ENCODE assay signal across 15 cellular contexts in the genomic region with DNA sequence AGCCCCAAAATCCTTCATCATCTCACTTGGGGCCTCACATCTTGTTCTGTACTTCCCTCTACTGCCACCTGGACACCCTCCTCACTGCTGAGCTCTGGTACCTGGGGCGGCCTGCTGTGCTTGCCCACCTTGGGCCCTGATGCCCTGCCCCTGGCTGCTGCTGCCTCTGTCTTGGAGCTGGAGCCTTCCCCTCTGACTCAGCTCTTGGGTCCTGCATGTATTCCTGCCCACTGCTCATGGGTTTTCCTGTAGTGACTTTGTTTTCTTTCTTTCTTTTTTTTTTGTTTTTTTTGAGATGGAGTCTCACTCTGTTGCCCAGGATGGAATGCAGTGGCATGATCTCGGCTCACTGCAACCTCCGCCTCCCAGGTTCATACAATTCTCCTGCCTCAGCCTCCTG. TPM values are rescaled to one million over a fixed set of nuclear protein-coding genes. Genes with fewer than 3 reads are reported as not detected.
DNase-seq lines count a peak whose midpoint lies in the region; ATAC-seq and TF ChIP-seq lines count a peak whose summit lies in the region.
"Had no signal": no experiment of that assay in that cellular context is flagged by ENCODE, and none has a peak within 500 bp of the region (broad histone marks: within the 10 kb centered on the region; RNA-seq: fewer than 3 reads in every experiment).

No MANE protein-coding gene starts in this region.

- POLR2A ChIA-PET in HEK293 (lab: Yijun Ruan, JAX) = no interaction called here

- TF ChIP-seq CTCF in CD14-positive monocyte (IDR thresholded peaks at IDR 0.05) (no peak), HEK293 (tag by site-specific recombination; IDR thresholded peaks at IDR 0.05) (no peak), dorsolateral prefrontal cortex (IDR thresholded peaks at IDR 0.05 in 54 of 56, conservative IDR thresholded peaks at IDR 0.05 in 2 of 56; ENCODE audit: low read depth in 1 of 56, partially characterized antibody in 56 of 56) (peak in 1 of 56 donors; percentile 1), nephron (IDR thresholded peaks at IDR 0.05; ENCODE audit: unreplicated experiment in 3 of 3) (no peak)

- no peaks in the 10 kb centered on the region for H3K27me3 ChIP-seq in dorsolateral prefrontal cortex
- H3K27me3 ChIP-seq: tibial nerve had no signal

- H3K4me1 ChIP-seq in HEK293 (ENCODE audit: control insufficient read depth, insufficient read depth, low read length) = no peaks in the 10 kb centered on the region

- H3K9me3 ChIP-seq in HEK293 (ENCODE audit: control insufficient read depth, insufficient read depth, low read depth, low read length) = no peaks in the 10 kb centered on the region
- H3K9me3 ChIP-seq: tibial nerve had no signal

- H3K36me3 Mint-ChIP-seq in CD14-positive monocyte = peaks cover 67 to 82% of the 10 kb centered on the region in 2 donors
- H3K36me3 Mint-ChIP-seq in nephron (ENCODE audit: low read depth) = peaks cover 16% of the 10 kb centered on the region

- H3K27me3 Mint-ChIP-seq in CD14-positive monocyte (ENCODE audit: low read depth in 3 of 3) = peaks cover 0 to 1% (median 0%) of the 10 kb centered on the region in 3 donors
- no peaks in the 10 kb centered on the region for H3K27me3 Mint-ChIP-seq in nephron (ENCODE audit: low read depth)
- H3K27me3 Mint-ChIP-seq: activated naive CD8-positive, alpha-beta T cell; B cell had no signal

- intact Hi-C loops in CD14-positive monocyte (cut with micrococcal nuclease) (no loop called here), dorsolateral prefrontal cortex (cut with DNase I) (loop anchor here (2.0 to 10.0 kb wide), 3 partner anchors 35 to 255 kb away; a partner anchor contains a TSS)

- peaks cover 0 to 25% of the 10 kb centered on the region in 2 experiments; a peak in 2 of 3 replicates for H3K36me3 ChIP-seq in HEK293 (ENCODE audit: control insufficient read depth in 2 of 2, insufficient read depth in 1 of 2, low read length in 2 of 2)

- H3K4me1 Mint-ChIP-seq in CD14-positive monocyte (no peaks in the 10 kb centered on the region), nephron (peaks cover 40% of the 10 kb centered on the region)

- H3K4me3 ChIP-seq in HEK293 (ENCODE audit: low read depth, low read length) (no peak overlapping the region), dorsolateral prefrontal cortex (peak overlapping the region in 1 of 59 donors; percentile 4)
- H3K4me3 ChIP-seq: tibial nerve had no signal

- H3K4me3 Mint-ChIP-seq in CD14-positive monocyte (no peak overlapping the region), nephron (no peak overlapping the region)
- H3K4me3 Mint-ChIP-seq: activated naive CD8-positive, alpha-beta T cell; B cell had no signal

- H3K27ac Mint-ChIP-seq in CD14-positive monocyte = peak overlapping the region in 4 of 7 donors; percentile 26 to 61 (median 54)
- H3K27ac Mint-ChIP-seq in nephron = peak overlapping the region; percentile 70 to 90 (median 80)

- no peak for DNase-seq in CD14-positive monocyte (ENCODE audit: low spot score)
- DNase-seq in dorsolateral prefrontal cortex = no peak
- DNase-seq in inferior parietal cortex (ENCODE audit: extremely low spot score) = no peak
- DNase-seq in activated gamma-delta T cell (lab: John Stamatoyannopoulos, UW) = no peak
- DNase-seq: activated CD4-positive, alpha-beta T cell treated with anti-CD3 and anti-CD28 coated beads, Interleukin-2, amount 50 U/mL, for 4 hours; DND-41; mesendoderm; NCI-H1930 had no signal

- ATAC-seq in GM21576 (IDR thresholded peaks at IDR 0.05; ENCODE audit: unreplicated experiment) = no peak
- no peak for ATAC-seq in GM19351 (IDR thresholded peaks at IDR 0.05; ENCODE audit: unreplicated experiment)

- CTCF ChIA-PET in HEK293 (lab: Yijun Ruan, JAX) = interaction anchor here (1.0 kb wide), 1 partner anchor 10 kb away, joined by 3 read pairs; no protein-coding TSS in a partner anchor

- no peak overlapping the region for H3K27ac ChIP-seq in HEK293 (ENCODE audit: extremely low read depth, low read depth, low read length)
- peak overlapping the region; percentile 49 to 99 (median 95) for H3K27ac ChIP-seq in dorsolateral prefrontal cortex

- H3K9me3 Mint-ChIP-seq in CD14-positive monocyte = peaks cover 0 to 2% (median 0%) of the 10 kb centered on the region in 7 donors
- no peaks in the 10 kb centered on the region for H3K9me3 Mint-ChIP-seq in nephron

TF ChIP-seq in HEK293, 187 proteins besides CTCF, POLR2A, EP300 and RAD21:
- TF ChIP-seq ZNF600 (tag by site-specific recombination; IDR thresholded peaks at IDR 0.05) (0 out of 2 replicates have a peak, but pooled peaks have one; percentile 38), ZNF311 (tag by site-specific recombination; IDR thresholded peaks at IDR 0.05; ENCODE audit: borderline replicate concordance) (no peak)

RNA-seq across cellular contexts. Expression of a gene that starts 37.5 kb away (rescaled TPM):
- polyA plus RNA-seq in CD14-positive monocyte = 1 to 10 TPM; 5.9 to 8.6 TPM
- total RNA-seq in dorsolateral prefrontal cortex = 100 to 1,000 TPM in 1 of 120 experiments, 10 to 100 TPM in 119; 49.1 to 103 (median 69.3) TPM

RNA-seq across cellular contexts. Expression of a gene that starts 57.6 kb away (rescaled TPM):
- 1 to 10 TPM; 4.4 TPM for polyA plus RNA-seq in CD14-positive monocyte
- 10 to 100 TPM in 86 of 120 experiments, 1 to 10 TPM in 34; 1.7 to 49.2 (median 15.0) TPM for total RNA-seq in dorsolateral prefrontal cortex

Comparison
In these comparisons a context has a peak if more than half of its experiments do, and no peak if none do; other contexts are left out.
1. intact Hi-C loops: an anchor here in dorsolateral prefrontal cortex (2.0 to 10.0 kb wide); none called in CD14-positive monocyte.